25 cellular contexts compared by ENCODE assay signal in the genomic region with DNA sequence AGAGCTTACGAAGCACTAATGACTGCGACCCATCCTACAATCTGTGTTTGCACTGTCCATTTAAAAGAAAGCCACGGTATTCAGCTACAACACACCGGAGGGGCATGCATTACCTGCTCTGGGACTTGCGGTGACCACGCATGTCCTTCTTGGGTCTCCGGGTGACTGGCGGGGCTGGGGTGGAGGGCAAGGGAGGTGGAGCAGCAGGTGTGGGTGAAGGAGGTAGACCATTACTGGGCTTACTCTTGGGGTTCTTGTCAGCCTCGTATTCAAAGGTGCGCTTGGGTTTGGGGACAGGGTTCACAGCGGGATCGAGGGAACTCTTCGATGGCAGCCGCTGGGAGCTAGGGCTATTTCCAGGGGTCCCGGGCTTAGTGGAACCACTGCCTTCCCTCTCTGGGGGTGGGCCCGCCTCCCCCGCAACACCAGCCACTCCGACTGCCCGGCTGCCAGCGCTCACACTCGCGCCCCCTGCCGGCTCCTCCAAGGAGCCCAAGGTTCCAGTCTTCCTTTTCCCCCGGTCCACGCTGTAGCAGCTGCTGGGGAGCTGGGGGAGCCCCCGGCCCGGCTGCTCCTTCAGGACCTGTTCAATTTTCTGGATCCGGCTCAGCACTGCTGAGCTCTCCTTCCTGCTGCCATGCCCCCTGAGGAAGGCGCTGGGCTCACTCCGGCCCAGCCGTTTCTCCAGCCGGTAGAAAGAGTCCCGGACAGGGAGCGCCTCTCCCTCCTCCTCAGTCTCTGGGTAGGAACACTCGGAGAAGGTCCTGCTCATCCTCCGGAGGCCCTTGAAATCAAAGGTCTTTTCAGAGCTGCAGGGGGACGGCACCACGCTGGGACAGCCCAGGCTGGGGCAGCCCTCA. TPM values are rescaled to one million over a fixed set of nuclear protein-coding genes. Genes with fewer than 3 reads are reported as not detected.
DNase-seq lines count a peak whose midpoint lies in the region; ATAC-seq, FAIRE-seq and TF ChIP-seq lines count a peak whose summit lies in the region.
"Had no signal": no experiment of that assay in that cellular context is flagged by ENCODE, and none has a peak within 500 bp of the region (broad histone marks: within the 10 kb centered on the region; RNA-seq: fewer than 3 reads in every experiment).

No MANE protein-coding gene starts in this region.

- peak; percentile 6 for TF ChIP-seq CTCF in HFF-Myc (IDR thresholded peaks at IDR 0.05; ENCODE audit: low read depth, low read length, missing control alignments)
- peak; percentile 26 for TF ChIP-seq CTCF in brain microvascular endothelial cell (IDR thresholded peaks at IDR 0.05; ENCODE audit: low read depth, low read length, missing control alignments)
- no peak for TF ChIP-seq CTCF in kidney (IDR thresholded peaks at IDR 0.05; ENCODE audit: borderline replicate concordance, extremely low read depth, insufficient read depth)

- ATAC-seq in HG02759 (IDR thresholded peaks at IDR 0.05; ENCODE audit: unreplicated experiment): no peak
- ATAC-seq: effector memory CD8-positive, alpha-beta T cell; HCT116 had no signal

- intact Hi-C loops in kidney (cut with DNase I): no loop called here

- no peak overlapping the region for H3K9ac ChIP-seq in muscle layer of colon (ENCODE audit: low read length)
- no peak overlapping the region for H3K9ac ChIP-seq in stomach smooth muscle (ENCODE audit: low read length in 2 of 2)
- H3K9ac ChIP-seq in kidney (ENCODE audit: low read length in 2 of 2): no peak overlapping the region

- H3K36me3 ChIP-seq in brain microvascular endothelial cell (replicated peaks) (no peaks in the 10 kb centered on the region), muscle layer of colon (ENCODE audit: insufficient read depth, low read length) (peaks cover 31% of the 10 kb centered on the region), stomach smooth muscle (ENCODE audit: control insufficient read depth in 2 of 2, insufficient read depth in 2 of 2, low read length in 2 of 2) (peaks cover 15 to 18% of the 10 kb centered on the region in 2 donors), kidney (ENCODE audit: control insufficient read depth in 1 of 2, insufficient read depth in 2 of 2, low read length in 2 of 2) (peaks cover 0 to 3% of the 10 kb centered on the region in 2 donors)

- H3K4me3 ChIP-seq in HFF-Myc (replicated peaks; ENCODE audit: low read depth, low read length) (no peak overlapping the region), brain microvascular endothelial cell (ENCODE audit: low read depth, low read length) (no peak overlapping the region), muscle layer of colon (ENCODE audit: low read depth in 1 of 2, low read length in 2 of 2) (no peak overlapping the region), stomach smooth muscle (ENCODE audit: low read length in 2 of 2) (no peak overlapping the region), kidney (ENCODE audit: low read length in 2 of 2) (no peak overlapping the region)
- H3K4me3 ChIP-seq: lung, tibial nerve had no signal

- no peak for FAIRE-seq in kidney (lab: Jason Lieb, UNC)
- FAIRE-seq: colon, D721Med, GM12892 had no signal

- H3K27ac ChIP-seq in brain microvascular endothelial cell: no peak overlapping the region
- peak overlapping the region; percentile 81 for H3K27ac ChIP-seq in muscle layer of colon (ENCODE audit: low read depth, low read length)
- peak overlapping the region; percentile 89 for H3K27ac ChIP-seq in stomach smooth muscle (ENCODE audit: low read length)
- no peak overlapping the region for H3K27ac ChIP-seq in kidney (ENCODE audit: low read depth in 2 of 2, low read length in 2 of 2)

- in situ Hi-C loops in brain microvascular endothelial cell (cut with HindIII; ENCODE audit: low pct_ligation_motif_present, low sequenced_read_pairs): no loop called here

- H3K27me3 ChIP-seq in brain microvascular endothelial cell (replicated peaks) (no peaks in the 10 kb centered on the region), muscle layer of colon (ENCODE audit: control insufficient read depth in 1 of 2, insufficient read depth in 2 of 2, low read length in 2 of 2) (no peaks in the 10 kb centered on the region), stomach smooth muscle (ENCODE audit: control insufficient read depth in 1 of 2, insufficient read depth in 2 of 2, low read length in 2 of 2) (no peaks in the 10 kb centered on the region)
- H3K27me3 ChIP-seq: tibial nerve had no signal

- no peaks in the 10 kb centered on the region for H3K9me3 ChIP-seq in muscle layer of colon (ENCODE audit: low read length)
- H3K9me3 ChIP-seq in stomach smooth muscle (ENCODE audit: control insufficient read depth in 2 of 2, low read length in 2 of 2): no peaks in the 10 kb centered on the region
- H3K9me3 ChIP-seq in kidney (ENCODE audit: control insufficient read depth in 1 of 2, low read length in 2 of 2): no peaks in the 10 kb centered on the region
- H3K9me3 ChIP-seq: tibial nerve had no signal

- no peak for DNase-seq in HFF-Myc (ENCODE audit: extremely low read depth, low read depth)
- DNase-seq in brain microvascular endothelial cell: no peak
- no peak for DNase-seq in kidney
- no peak for DNase-seq in iPS-NIHi7 (ENCODE audit: extremely low spot score)
- DNase-seq: activated B cell treated with CpG ODN at 0.5 μM for 24 hours; activated CD4-positive, alpha-beta T cell treated with anti-CD3 and anti-CD28 coated beads, Interleukin-2, amount 50 U/mL, for 48 hours; activated effector memory CD4-positive, alpha-beta T cell treated with Interleukin-2 at 50 U/mL for 16 hours; effector memory CD8-positive, alpha-beta T cell; KBM-7; NCI-H146; NCI-H510A treated with DMSO at 0.1 percent for 48 hours; SHP77 treated with DMSO at 0.1 percent for 48 hours; stimulated activated CD4-positive, alpha-beta T cell treated with anti-CD3 and anti-CD28 coated beads, Interleukin-12 subunit alpha, Interleukin-12 subunit beta, amount 100 ng/mL, for 4 hours; stimulated activated CD4-positive, alpha-beta T cell treated with anti-CD3 and anti-CD28 coated beads, Interleukin-4, amount 100 ng/mL, for 24 hours; stimulated activated naive CD4-positive, alpha-beta T cell; SW 1271 had no signal

- H3K4me1 ChIP-seq in muscle layer of colon (ENCODE audit: insufficient read depth, low read length): peaks cover 71% of the 10 kb centered on the region
- H3K4me1 ChIP-seq in stomach smooth muscle (ENCODE audit: control insufficient read depth, insufficient read depth, low read length): peaks cover 70% of the 10 kb centered on the region
- peaks cover 0 to 9% of the 10 kb centered on the region in 2 donors for H3K4me1 ChIP-seq in kidney (ENCODE audit: control insufficient read depth in 1 of 2, insufficient read depth in 1 of 2, low read depth in 1 of 2, low read length in 2 of 2)

RNA-seq across cellular contexts. Expression of gene RPL27A, which starts 47.5 kb away (rescaled TPM):
- 664 TPM for total RNA-seq in kidney
- 2,260 TPM for polyA plus RNA-seq in kidney (ENCODE audit: insufficient read depth, low read depth, low replicate concordance)

RNA-seq across cellular contexts. Expression of gene TRIM66, which starts 47.6 kb away (rescaled TPM):
- total RNA-seq in kidney: 25.7 TPM
- 1.4 TPM for polyA plus RNA-seq in kidney (ENCODE audit: insufficient read depth, low read depth, low replicate concordance)

Comparison
In these comparisons a context has a peak if more than half of its experiments do, and no peak if none do; other contexts are left out.
1. H3K27ac ChIP-seq: peak in muscle layer of colon (single experiment) and stomach smooth muscle (single experiment); none in brain microvascular endothelial cell (single experiment) and kidney (0 of 2).